ENCODE assay signal across 2 cellular contexts in the genomic region with DNA sequence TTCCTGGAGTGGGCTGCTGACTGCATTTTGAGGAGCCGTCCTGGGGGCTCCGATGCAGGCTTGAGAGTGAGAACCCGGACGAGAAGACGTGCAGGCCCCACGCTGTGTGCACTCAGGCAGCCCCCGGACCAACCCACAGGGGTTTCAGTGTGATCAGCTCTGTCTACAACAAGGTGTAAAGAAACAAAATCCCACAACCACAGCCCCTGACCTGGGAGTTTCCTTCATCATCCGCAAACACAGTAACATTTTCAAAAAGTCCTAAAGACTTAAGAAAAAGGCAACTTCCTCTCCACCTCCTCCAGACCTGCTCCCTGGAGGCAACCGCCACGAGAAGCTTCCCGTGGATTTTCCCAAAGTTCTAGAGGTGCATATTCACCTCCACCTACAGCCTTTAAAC.
TF ChIP-seq lines count a peak whose summit lies in the region.

No MANE protein-coding gene starts in this region.

TF ChIP-seq in GM23338, 12 proteins besides CTCF, POLR2A, EP300 and RAD21 (continues in another document):
- TF ChIP-seq POLR2AphosphoS5 (IDR thresholded peaks at IDR 0.05; ENCODE audit: low read depth) (no peak), EZH2 (IDR thresholded peaks at IDR 0.05; ENCODE audit: low read depth, unreplicated experiment) (no peak), ZNF331 (CRISPR knock-in tag; IDR thresholded peaks at IDR 0.05; ENCODE audit: low read depth) (no peak), NANOG (IDR thresholded peaks at IDR 0.05; ENCODE audit: borderline replicate concordance) (no peak), STAT1 (IDR thresholded peaks at IDR 0.05; ENCODE audit: unreplicated experiment) (no peak), JUNB (IDR thresholded peaks at IDR 0.05; ENCODE audit: unreplicated experiment) (no peak), ZNF114 (CRISPR knock-in tag; IDR thresholded peaks at IDR 0.05) (no peak), CREB1 (CRISPR knock-in tag; IDR thresholded peaks at IDR 0.05; ENCODE audit: low read depth) (no peak)
- TF ChIP-seq, protein P1, sequence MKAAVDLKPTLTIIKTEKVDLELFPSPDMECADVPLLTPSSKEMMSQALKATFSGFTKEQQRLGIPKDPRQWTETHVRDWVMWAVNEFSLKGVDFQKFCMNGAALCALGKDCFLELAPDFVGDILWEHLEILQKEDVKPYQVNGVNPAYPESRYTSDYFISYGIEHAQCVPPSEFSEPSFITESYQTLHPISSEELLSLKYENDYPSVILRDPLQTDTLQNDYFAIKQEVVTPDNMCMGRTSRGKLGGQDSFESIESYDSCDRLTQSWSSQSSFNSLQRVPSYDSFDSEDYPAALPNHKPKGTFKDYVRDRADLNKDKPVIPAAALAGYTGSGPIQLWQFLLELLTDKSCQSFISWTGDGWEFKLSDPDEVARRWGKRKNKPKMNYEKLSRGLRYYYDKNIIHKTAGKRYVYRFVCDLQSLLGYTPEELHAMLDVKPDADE (IDR thresholded peaks at IDR 0.05), result no peak
- TF ChIP-seq, protein P2, sequence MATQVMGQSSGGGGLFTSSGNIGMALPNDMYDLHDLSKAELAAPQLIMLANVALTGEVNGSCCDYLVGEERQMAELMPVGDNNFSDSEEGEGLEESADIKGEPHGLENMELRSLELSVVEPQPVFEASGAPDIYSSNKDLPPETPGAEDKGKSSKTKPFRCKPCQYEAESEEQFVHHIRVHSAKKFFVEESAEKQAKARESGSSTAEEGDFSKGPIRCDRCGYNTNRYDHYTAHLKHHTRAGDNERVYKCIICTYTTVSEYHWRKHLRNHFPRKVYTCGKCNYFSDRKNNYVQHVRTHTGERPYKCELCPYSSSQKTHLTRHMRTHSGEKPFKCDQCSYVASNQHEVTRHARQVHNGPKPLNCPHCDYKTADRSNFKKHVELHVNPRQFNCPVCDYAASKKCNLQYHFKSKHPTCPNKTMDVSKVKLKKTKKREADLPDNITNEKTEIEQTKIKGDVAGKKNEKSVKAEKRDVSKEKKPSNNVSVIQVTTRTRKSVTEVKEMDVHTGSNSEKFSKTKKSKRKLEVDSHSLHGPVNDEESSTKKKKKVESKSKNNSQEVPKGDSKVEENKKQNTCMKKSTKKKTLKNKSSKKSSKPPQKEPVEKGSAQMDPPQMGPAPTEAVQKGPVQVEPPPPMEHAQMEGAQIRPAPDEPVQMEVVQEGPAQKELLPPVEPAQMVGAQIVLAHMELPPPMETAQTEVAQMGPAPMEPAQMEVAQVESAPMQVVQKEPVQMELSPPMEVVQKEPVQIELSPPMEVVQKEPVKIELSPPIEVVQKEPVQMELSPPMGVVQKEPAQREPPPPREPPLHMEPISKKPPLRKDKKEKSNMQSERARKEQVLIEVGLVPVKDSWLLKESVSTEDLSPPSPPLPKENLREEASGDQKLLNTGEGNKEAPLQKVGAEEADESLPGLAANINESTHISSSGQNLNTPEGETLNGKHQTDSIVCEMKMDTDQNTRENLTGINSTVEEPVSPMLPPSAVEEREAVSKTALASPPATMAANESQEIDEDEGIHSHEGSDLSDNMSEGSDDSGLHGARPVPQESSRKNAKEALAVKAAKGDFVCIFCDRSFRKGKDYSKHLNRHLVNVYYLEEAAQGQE (IDR thresholded peaks at IDR 0.05; ENCODE audit: unreplicated experiment), result no peak

TF ChIP-seq in K562, 482 proteins besides CTCF, POLR2A, EP300 and RAD21:
- no peak for TF ChIP-seq DMBX1 (CRISPR knock-in tag; IDR thresholded peaks at IDR 0.05; ENCODE audit: borderline replicate concordance)
- TF ChIP-seq TEAD2 (tag; IDR thresholded peaks at IDR 0.05), result no peak
- no peak for TF ChIP-seq JUN (IDR thresholded peaks at IDR 0.05; ENCODE audit: borderline replicate concordance, low read depth, low read length)
- no peak for TF ChIP-seq JUN (CRISPR knock-in tag; IDR thresholded peaks at IDR 0.05; ENCODE audit: borderline replicate concordance)
- no peak for TF ChIP-seq KAT7 (CRISPR knock-in tag; IDR thresholded peaks at IDR 0.05; ENCODE audit: borderline replicate concordance)
- TF ChIP-seq JUND (IDR thresholded peaks at IDR 0.05; ENCODE audit: borderline replicate concordance, low read depth, low read length), result no peak
- TF ChIP-seq JUND (tag; IDR thresholded peaks at IDR 0.05; ENCODE audit: borderline replicate concordance, low read depth, low read length), result no peak
- TF ChIP-seq DDX20 (tag; IDR thresholded peaks at IDR 0.05; ENCODE audit: low read depth), result no peak
- no peak for TF ChIP-seq ZNF253 (CRISPR knock-in tag; conservative IDR thresholded peaks at IDR 0.05)
- TF ChIP-seq, protein P3, sequence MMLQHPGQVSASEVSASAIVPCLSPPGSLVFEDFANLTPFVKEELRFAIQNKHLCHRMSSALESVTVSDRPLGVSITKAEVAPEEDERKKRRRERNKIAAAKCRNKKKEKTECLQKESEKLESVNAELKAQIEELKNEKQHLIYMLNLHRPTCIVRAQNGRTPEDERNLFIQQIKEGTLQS (IDR thresholded peaks at IDR 0.05), result no peak
- TF ChIP-seq, protein P3 (CRISPR knock-in tag; conservative IDR thresholded peaks at IDR 0.05), result no peak
- no peak for TF ChIP-seq ZNF324 (CRISPR knock-in tag; IDR thresholded peaks at IDR 0.05)
- no peak for TF ChIP-seq DIDO1 (tag; IDR thresholded peaks at IDR 0.05; ENCODE audit: low read depth)
- no peak for TF ChIP-seq RBM25 (IDR thresholded peaks at IDR 0.05; ENCODE audit: low read depth, low read length, severe bottlenecking)
- no peak for TF ChIP-seq NR2C1 (IDR thresholded peaks at IDR 0.05)
- no peak for TF ChIP-seq NR2C1 (tag; IDR thresholded peaks at IDR 0.05)
- TF ChIP-seq, protein P4, sequence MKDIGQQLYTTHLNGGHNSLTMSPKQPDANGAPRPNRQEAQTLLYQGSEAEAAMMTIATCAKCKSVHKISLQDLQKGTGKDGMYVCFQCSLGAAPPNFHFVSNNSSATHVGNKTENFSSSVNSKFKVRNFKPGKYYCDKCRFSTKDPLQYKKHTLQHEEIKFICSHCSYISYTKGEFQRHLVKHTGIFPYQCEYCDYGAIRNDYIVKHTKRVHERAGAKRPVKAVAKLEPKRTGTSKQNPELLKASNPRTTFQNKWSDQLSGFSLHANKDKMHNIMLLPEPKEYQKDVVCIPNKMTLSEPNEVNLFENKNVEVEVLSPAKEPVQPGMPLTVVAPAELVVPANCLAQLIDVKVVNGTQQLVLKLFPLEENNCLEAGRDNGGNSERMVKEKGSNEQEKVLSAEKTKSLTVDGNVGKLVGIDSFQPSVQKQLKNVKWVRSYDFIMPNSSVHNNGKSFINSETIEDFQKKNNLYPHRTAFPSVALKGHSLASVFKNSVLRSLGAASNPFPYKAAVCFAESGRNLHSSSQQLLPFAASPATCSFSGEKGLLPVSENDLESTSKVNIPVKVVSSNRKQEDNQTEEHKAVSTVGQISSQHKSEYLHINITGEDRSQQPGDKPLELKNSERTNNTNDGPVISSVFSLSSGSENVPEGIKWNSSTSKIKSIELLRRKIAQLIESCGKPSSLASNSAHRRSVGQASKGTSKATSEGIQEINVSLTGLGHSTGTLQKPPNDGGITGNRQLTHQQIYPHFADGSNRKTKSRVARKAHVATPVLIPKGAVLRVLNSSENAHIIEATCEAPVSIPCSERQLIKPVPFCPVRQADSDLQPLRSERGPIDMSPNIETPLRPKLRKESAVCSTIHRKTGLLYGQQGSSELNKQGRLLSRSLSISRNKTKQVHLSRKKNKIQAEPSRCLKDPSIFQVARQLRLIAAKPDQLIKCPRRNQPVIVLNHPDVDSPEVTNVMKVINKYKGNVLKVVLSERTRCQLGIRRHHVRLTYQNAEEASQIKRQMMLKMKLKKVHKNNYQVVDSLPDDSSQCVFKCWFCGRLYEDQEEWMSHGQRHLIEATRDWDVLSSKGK (CRISPR knock-in tag; IDR thresholded peaks at IDR 0.05), result no peak
- TF ChIP-seq BCL6 (CRISPR knock-in tag; IDR thresholded peaks at IDR 0.05), result no peak
